2 cellular contexts compared by ENCODE assay signal in the genomic region with DNA sequence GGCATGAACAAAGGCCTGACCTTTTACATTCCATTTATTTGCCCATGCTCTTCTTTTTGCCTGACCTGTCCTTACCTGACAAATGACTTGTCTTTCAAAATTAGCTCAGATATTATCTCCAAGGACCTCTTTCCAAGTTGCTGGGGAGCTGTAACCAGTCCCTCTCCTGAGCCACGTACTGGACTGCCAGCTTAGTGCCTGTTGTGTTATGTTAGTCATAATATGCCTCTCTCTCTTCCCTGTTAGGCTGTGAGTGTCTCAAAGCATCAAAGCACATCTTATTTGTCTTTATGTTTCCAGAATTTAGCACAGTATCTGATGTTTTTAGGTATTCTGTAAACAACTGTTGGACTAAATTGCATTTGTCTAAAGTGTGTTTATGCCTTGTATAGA.
TF ChIP-seq lines count a peak whose summit lies in the region.

No MANE protein-coding gene starts in this region.

TF ChIP-seq in IMR-90, 13 proteins besides CTCF, POLR2A, EP300 and RAD21:
- TF ChIP-seq MAZ (IDR thresholded peaks at IDR 0.05; ENCODE audit: borderline replicate concordance, low read depth, low read length) = no peak
TF ChIP-seq in IMR-90: peak in this region for 0.

TF ChIP-seq in K562, 482 proteins besides CTCF, POLR2A, EP300 and RAD21:
- TF ChIP-seq NR2C2 (CRISPR knock-in tag; IDR thresholded peaks at IDR 0.05) (no peak), NR2C2 (tag; IDR thresholded peaks at IDR 0.05) (no peak), SAFB2 (IDR thresholded peaks at IDR 0.05; ENCODE audit: borderline replicate concordance, low read depth, low read length, severe bottlenecking) (no peak), EZH2 (IDR thresholded peaks at IDR 0.05; ENCODE audit: borderline replicate concordance, low read depth, low read length) (no peak)
